Comparison of ENCODE assay signal across 16 cellular contexts in genomic region chr4:139786494-139787354, GRCh38.
DNase-seq lines count a peak whose midpoint lies in the region; ATAC-seq and TF ChIP-seq lines count a peak whose summit lies in the region.
"Had no signal": no experiment of that assay in that cellular context is flagged by ENCODE, and none has a peak within 500 bp of the region (broad histone marks: within the 10 kb centered on the region; RNA-seq: fewer than 3 reads in every experiment).

No MANE protein-coding gene starts in this region.

- peak overlapping the region in 1 of 3 experiments; percentile 9 for H3K4me3 Mint-ChIP-seq in nephron

- no peaks in the 10 kb centered on the region for H3K9me3 ChIP-seq in endocrine pancreas (ENCODE audit: control insufficient read depth, low read length)
- H3K9me3 ChIP-seq: heart right ventricle, Peyer's patch, prostate gland had no signal

- no peaks in the 10 kb centered on the region for H3K9me3 Mint-ChIP-seq in nephron
- H3K9me3 Mint-ChIP-seq: activated T-helper 2 cell treated with anti-CD3 and anti-CD28 coated beads, Interferon-gamma antibody, Interleukin-2, Interleukin-4, amounts not matched to agents 10 μg/mL and 5 μg/mL and 100 μg/mL, durations not matched to agents 14 hours and 24 hours and 36 hours had no signal

- no peaks in the 10 kb centered on the region for H3K27me3 Mint-ChIP-seq in nephron (ENCODE audit: low read depth)

- no peaks in the 10 kb centered on the region for H3K36me3 ChIP-seq in endocrine pancreas (ENCODE audit: control insufficient read depth, insufficient read depth, low read length)
- H3K36me3 ChIP-seq: heart right ventricle, Peyer's patch, prostate gland had no signal

- DNase-seq in COLO668 (lab: John Stamatoyannopoulos, UW; ENCODE audit: unreplicated experiment) (peak; percentile 40), HK-2 (ENCODE audit: unreplicated experiment) (peak; percentile 4), DMS79 treated with DMSO at 0.1 percent for 48 hours (lab: John Stamatoyannopoulos, UW) (no peak), NCI-H128 (lab: John Stamatoyannopoulos, UW; ENCODE audit: unreplicated experiment) (no peak), NCI-H187 (lab: John Stamatoyannopoulos, UW) (no peak)
- DNase-seq: anterior cingulate cortex; heart right ventricle; NCI-H1694 treated with DMSO at 0.1 percent for 48 hours; Peyer's patch; stimulated activated CD4-positive, alpha-beta T cell treated with anti-CD3 and anti-CD28 coated beads, Interleukin-15, amount 100 ng/mL, for 24 hours; SW 1271 had no signal

- peaks cover 8% of the 10 kb centered on the region for H3K36me3 Mint-ChIP-seq in nephron (ENCODE audit: low read depth)

- H3K27ac Mint-ChIP-seq in nephron: peak overlapping the region; percentile 44 to 79 (median 74)
- H3K27ac Mint-ChIP-seq: activated T-helper 2 cell treated with anti-CD3 and anti-CD28 coated beads, Interferon-gamma antibody, Interleukin-2, Interleukin-4, amounts not matched to agents 10 μg/mL and 5 μg/mL and 100 μg/mL, durations not matched to agents 14 hours and 24 hours and 36 hours had no signal

- TF ChIP-seq CTCF in nephron (IDR thresholded peaks at IDR 0.05; ENCODE audit: unreplicated experiment in 3 of 3): no peak

- H3K4me1 ChIP-seq in endocrine pancreas (ENCODE audit: control insufficient read depth, insufficient read depth, low read length): peaks cover 4% of the 10 kb centered on the region
- H3K4me1 ChIP-seq: Peyer's patch, prostate gland had no signal

- H3K4me3 ChIP-seq in endocrine pancreas (ENCODE audit: control insufficient read depth, insufficient read depth, low read length): peak overlapping the region; percentile 61
- H3K4me3 ChIP-seq: heart right ventricle, Peyer's patch, prostate gland had no signal

- no peak for ATAC-seq in HG02884 (IDR thresholded peaks at IDR 0.05; ENCODE audit: unreplicated experiment)
- ATAC-seq: heart right ventricle had no signal

- H3K27me3 ChIP-seq in endocrine pancreas (ENCODE audit: control insufficient read depth, insufficient read depth, low read length): no peaks in the 10 kb centered on the region
- H3K27me3 ChIP-seq: heart right ventricle, Peyer's patch had no signal

- H3K9ac ChIP-seq in endocrine pancreas (ENCODE audit: control insufficient read depth, insufficient read depth, low read length): no peak overlapping the region

- H3K4me1 Mint-ChIP-seq in nephron: peaks cover 61% of the 10 kb centered on the region

Comparison
In these comparisons a context has a peak if more than half of its experiments do, and no peak if none do; other contexts are left out.
1. DNase-seq: peak in COLO668 (single experiment) and HK-2 (single experiment); none in DMS79 treated with DMSO at 0.1 percent for 48 hours (single experiment), NCI-H128 (single experiment) and NCI-H187 (0 of 2).